Comparison of ENCODE assay signal across 18 cellular contexts in genomic region chr17:62650587-62650986, GRCh38. TPM values are rescaled to one million over a fixed set of nuclear protein-coding genes. Genes with fewer than 3 reads are reported as not detected.
DNase-seq lines count a peak whose midpoint lies in the region; ATAC-seq and TF ChIP-seq lines count a peak whose summit lies in the region.
"Had no signal": no experiment of that assay in that cellular context is flagged by ENCODE, and none has a peak within 500 bp of the region (broad histone marks: within the 10 kb centered on the region; RNA-seq: fewer than 3 reads in every experiment).

No MANE protein-coding gene starts in this region.

- no peaks in the 10 kb centered on the region for H3K36me3 Mint-ChIP-seq in activated naive CD4-positive, alpha-beta T cell treated with anti-CD3 and anti-CD28 coated beads, Interleukin-2, amount 50 U/mL, for 24 hours
- H3K36me3 Mint-ChIP-seq in activated naive CD4-positive, alpha-beta T cell treated with anti-CD3 and anti-CD28 coated beads, Interleukin-2, amount 50 U/mL, for 72 hours: no peaks in the 10 kb centered on the region

- H3K27ac ChIP-seq in lung (ENCODE audit: low read depth in 1 of 2, low read length in 1 of 2) (no peak overlapping the region), smooth muscle cell (ENCODE audit: low read depth) (peak overlapping the region; percentile 77)
- H3K27ac ChIP-seq: BLaER1 had no signal

- H2AFZ ChIP-seq in smooth muscle cell (ENCODE audit: low read depth): no peak overlapping the region

- H3K27ac Mint-ChIP-seq in activated naive CD4-positive, alpha-beta T cell treated with anti-CD3 and anti-CD28 coated beads, Interleukin-2, amount 50 U/mL, for 24 hours: no peak overlapping the region
- no peak overlapping the region for H3K27ac Mint-ChIP-seq in activated naive CD4-positive, alpha-beta T cell treated with anti-CD3 and anti-CD28 coated beads, Interleukin-2, amount 50 U/mL, for 72 hours

- H3K4me1 Mint-ChIP-seq in activated naive CD4-positive, alpha-beta T cell treated with anti-CD3 and anti-CD28 coated beads, Interleukin-2, amount 50 U/mL, for 24 hours: peaks cover 28% of the 10 kb centered on the region

- no peaks in the 10 kb centered on the region for H3K27me3 Mint-ChIP-seq in activated naive CD4-positive, alpha-beta T cell treated with anti-CD3 and anti-CD28 coated beads, Interleukin-2, amount 50 U/mL, for 24 hours

- H3K4me2 ChIP-seq in smooth muscle cell: peak overlapping the region; percentile 31
- H3K4me2 ChIP-seq: BLaER1 had no signal

- H3K4me1 ChIP-seq in lung (ENCODE audit: control insufficient read depth in 2 of 2, insufficient read depth in 2 of 2, low read length in 2 of 2): peaks cover 0 to 12% of the 10 kb centered on the region in 2 donors
- H3K4me1 ChIP-seq in smooth muscle cell (ENCODE audit: low read depth): peaks cover 25% of the 10 kb centered on the region

- H4K20me1 ChIP-seq in smooth muscle cell (ENCODE audit: low read depth): peaks cover 100% of the 10 kb centered on the region

- peaks cover 67% of the 10 kb centered on the region for H3K79me2 ChIP-seq in smooth muscle cell (ENCODE audit: low read depth)

- no peaks in the 10 kb centered on the region for H3K36me3 ChIP-seq in lung (ENCODE audit: control insufficient read depth in 2 of 2, insufficient read depth in 2 of 2, low read length in 2 of 2)
- H3K36me3 ChIP-seq in smooth muscle cell (ENCODE audit: low read depth): no peaks in the 10 kb centered on the region

- H3K27me3 ChIP-seq in lung (ENCODE audit: control insufficient read depth, insufficient read depth) (no peaks in the 10 kb centered on the region), smooth muscle cell (ENCODE audit: low read depth) (no peaks in the 10 kb centered on the region)
- H3K27me3 ChIP-seq: BLaER1, MG63 had no signal

- H3K4me3 ChIP-seq in lung (no peak overlapping the region), smooth muscle cell (no peak overlapping the region)
- H3K4me3 ChIP-seq: BLaER1, GM12878, MG63 had no signal

- H3K9me3 ChIP-seq in lung (ENCODE audit: control insufficient read depth in 2 of 2, insufficient read depth in 1 of 2, low read length in 1 of 2) (no peaks in the 10 kb centered on the region), smooth muscle cell (replicated peaks; ENCODE audit: low read depth) (no peaks in the 10 kb centered on the region)
- H3K9me3 ChIP-seq: BLaER1, MG63 had no signal

- no peaks in the 10 kb centered on the region for H3K9me3 Mint-ChIP-seq in activated naive CD4-positive, alpha-beta T cell treated with anti-CD3 and anti-CD28 coated beads, Interleukin-2, amount 50 U/mL, for 24 hours
- no peaks in the 10 kb centered on the region for H3K9me3 Mint-ChIP-seq in activated naive CD4-positive, alpha-beta T cell treated with anti-CD3 and anti-CD28 coated beads, Interleukin-2, amount 50 U/mL, for 72 hours

- no peak for ATAC-seq in activated naive CD4-positive, alpha-beta T cell treated with anti-CD3 and anti-CD28 coated beads, Interleukin-2, amount 50 U/mL, for 72 hours
- ATAC-seq in lung (ENCODE audit: insufficient read depth, low FRiP score): no peak
- ATAC-seq in HG03095 (IDR thresholded peaks at IDR 0.05; ENCODE audit: unreplicated experiment): no peak
- ATAC-seq: GM12878 had no signal

- DNase-seq in activated naive CD4-positive, alpha-beta T cell treated with anti-CD3 and anti-CD28 coated beads, Interleukin-2, amount 50 U/mL, for 72 hours (ENCODE audit: low spot score in 2 of 2): no peak
- DNase-seq in RPMI7951 (ENCODE audit: low read depth): peak; percentile 76
- peak; percentile 25 for DNase-seq in lung (ENCODE audit: low spot score)
- DNase-seq in smooth muscle cell (lab: John Stamatoyannopoulos, UW; ENCODE audit: unreplicated experiment): no peak
- no peak for DNase-seq in NCI-H774 (lab: John Stamatoyannopoulos, UW)
- no peak for DNase-seq in ureter (ENCODE audit: low spot score)
- DNase-seq: 8988T, KBM-7, MG63, NCI-H1105 treated with DMSO at 0.1 percent for 48 hours, NCI-H1930, NCI-H2171, NCI-H82, SHP77 treated with DMSO at 0.1 percent for 48 hours had no signal

- peak overlapping the region; percentile 7 for H3K4me3 Mint-ChIP-seq in activated naive CD4-positive, alpha-beta T cell treated with anti-CD3 and anti-CD28 coated beads, Interleukin-2, amount 50 U/mL, for 24 hours

- H3K9ac ChIP-seq in smooth muscle cell (ENCODE audit: low read depth): no peak overlapping the region
- H3K9ac ChIP-seq: BLaER1 had no signal

- peaks cover 21% of the 10 kb centered on the region for H3F3A ChIP-seq in smooth muscle cell (ENCODE audit: low read depth)

- WGBS in lung, 2 donors: 94 to 95% methylated on average over 6 of the region's 6 CpGs
- 38% methylated on average over 6 of the region's 6 CpGs for WGBS in smooth muscle cell (ENCODE audit: low lambda C conversion rate)

- no peak for TF ChIP-seq CTCF in lung (IDR thresholded peaks at IDR 0.05; ENCODE audit: control extremely low read depth, extremely low read depth)
- no peak for TF ChIP-seq CTCF in smooth muscle cell (IDR thresholded peaks at IDR 0.05; ENCODE audit: borderline replicate concordance, insufficient read depth, poor library complexity, severe bottlenecking)

RNA-seq across cellular contexts. Expression of gene MRC2, which starts 23.1 kb away (rescaled TPM):
- total RNA-seq in activated naive CD4-positive, alpha-beta T cell treated with anti-CD3 and anti-CD28 coated beads, Interleukin-2, amount 50 U/mL, for 72 hours: 10 to 100 TPM in 1 of 2 donors, 1 to 10 TPM in 1; 8.1 to 12.4 TPM
- total RNA-seq in RPMI7951 (2014; rRNA removed; shearing (Covaris generic)): 124 and 152 TPM in 2 replicates
- total RNA-seq in lung (10 to 100 TPM; 78.8 to 82.3 TPM), smooth muscle cell (177 and 215 TPM in 2 replicates), ureter (40.0 TPM)
- polyA plus RNA-seq in lung (10 to 100 TPM; 15.9 to 58.1 TPM), smooth muscle cell (333 and 489 TPM in 2 replicates)

Comparison
In these comparisons a context has a peak if more than half of its experiments do, and no peak if none do; other contexts are left out.
1. DNase-seq: peak in RPMI7951 (single experiment) and lung (single experiment); none in activated naive CD4-positive, alpha-beta T cell treated with anti-CD3 and anti-CD28 coated beads, Interleukin-2, amount 50 U/mL, for 72 hours (0 of 2), smooth muscle cell (single experiment), NCI-H774 (single experiment) and ureter (single experiment).